17 cellular contexts compared by ENCODE assay signal in genomic region chr20:19813839-19814238, GRCh38. TPM values are rescaled to one million over a fixed set of nuclear protein-coding genes. Genes with fewer than 3 reads are reported as not detected.
DNase-seq lines count a peak whose midpoint lies in the region; ATAC-seq and TF ChIP-seq lines count a peak whose summit lies in the region.
"Had no signal": no experiment of that assay in that cellular context is flagged by ENCODE, and none has a peak within 500 bp of the region (broad histone marks: within the 10 kb centered on the region; RNA-seq: fewer than 3 reads in every experiment).

No MANE protein-coding gene starts in this region.

- TF ChIP-seq CTCF in KMS-11 (conservative IDR thresholded peaks at IDR 0.05; ENCODE audit: low read depth, low read length) = no peak
- peak in 2 of 56 donors; percentile 1 to 15 for TF ChIP-seq CTCF in dorsolateral prefrontal cortex (IDR thresholded peaks at IDR 0.05 in 54 of 56, conservative IDR thresholded peaks at IDR 0.05 in 2 of 56; ENCODE audit: low read depth in 1 of 56, partially characterized antibody in 56 of 56)
- TF ChIP-seq CTCF in nephron progenitor cell (IDR thresholded peaks at IDR 0.05) = no peak
- TF ChIP-seq CTCF in Caco-2 (IDR thresholded peaks at IDR 0.05; ENCODE audit: insufficient read depth in 1 of 2, low read depth in 1 of 2, low read length in 1 of 2, severe bottlenecking in 1 of 2, unreplicated experiment in 1 of 2) = no peak

- 0 out of 2 replicates have a peak overlapping the region, but pooled peaks have one; percentile 87 for H3K4me2 ChIP-seq in KMS-11

- H3K4me3 ChIP-seq in ACC112 (ENCODE audit: low read depth, low read length) = no peak overlapping the region
- no peak overlapping the region for H3K4me3 ChIP-seq in KMS-11 (IDR thresholded peaks at IDR 0.05; ENCODE audit: insufficient read depth, low read depth, low read length)
- peak overlapping the region in 11 of 59 donors; percentile 2 to 33 (median 7) for H3K4me3 ChIP-seq in dorsolateral prefrontal cortex
- H3K4me3 ChIP-seq in Caco-2 (ENCODE audit: low read depth, low read length) = no peak overlapping the region
- H3K4me3 ChIP-seq: body of pancreas had no signal

- H3K9me3 ChIP-seq in Caco-2 = no peaks in the 10 kb centered on the region

- H3K4me1 ChIP-seq in ACC112 (ENCODE audit: control insufficient read depth, insufficient read depth, low read length, unreplicated experiment) (peaks cover 68% of the 10 kb centered on the region), KMS-11 (ENCODE audit: low read depth, poor library complexity, severe bottlenecking) (peaks cover 58% of the 10 kb centered on the region), Caco-2 (no peaks in the 10 kb centered on the region)
- H3K4me1 ChIP-seq: parathyroid adenoma had no signal

- no peak for ATAC-seq in GM21576 (IDR thresholded peaks at IDR 0.05; ENCODE audit: unreplicated experiment)
- ATAC-seq: body of pancreas, HepG2 had no signal

- H3K27me3 ChIP-seq in ACC112 (ENCODE audit: insufficient read depth, low read length) = no peaks in the 10 kb centered on the region
- H3K27me3 ChIP-seq in KMS-11 (ENCODE audit: insufficient read depth, low read depth) = no peaks in the 10 kb centered on the region
- H3K27me3 ChIP-seq in dorsolateral prefrontal cortex = no peaks in the 10 kb centered on the region
- no peaks in the 10 kb centered on the region for H3K27me3 ChIP-seq in Caco-2 (replicated peaks; ENCODE audit: control insufficient read depth, insufficient read depth, low read length)
- H3K27me3 ChIP-seq: body of pancreas had no signal

- H3K36me3 ChIP-seq in ACC112 (ENCODE audit: insufficient read depth, low read length) (0 out of 2 replicates have a peak, but pooled peaks cover under 1% of the 10 kb centered on the region), KMS-11 (ENCODE audit: insufficient read depth) (no peaks in the 10 kb centered on the region), Caco-2 (ENCODE audit: control insufficient read depth, insufficient read depth, low read length) (no peaks in the 10 kb centered on the region; the same call in 1 of the 2 replicates)

- no peak overlapping the region for H3K4me3 Mint-ChIP-seq in nephron progenitor cell
- H3K4me3 Mint-ChIP-seq in Caco-2 (ENCODE audit: unreplicated experiment) = no peak overlapping the region
- H3K4me3 Mint-ChIP-seq: activated T-helper 1 cell treated with anti-CD3 and anti-CD28 coated beads, Interleukin-12 subunit alpha, Interleukin-12 subunit beta, Interleukin-2, Interleukin-4 antibody, amounts not matched to agents 30 ng/mL and 10 ng/mL and 1 ng/mL, durations not matched to agents 14 hours and 24 hours and 36 hours; B cell had no signal

- BruUV-seq in Caco-2 (replicated peaks; lab: Mats Ljungman, UMichigan) = no TSS peak

- H3K27ac Mint-ChIP-seq in nephron progenitor cell = peak overlapping the region; percentile 91
- no peak overlapping the region for H3K27ac Mint-ChIP-seq in Caco-2 (ENCODE audit: unreplicated experiment)
- H3K27ac Mint-ChIP-seq: activated T-helper 1 cell treated with anti-CD3 and anti-CD28 coated beads, Interleukin-12 subunit alpha, Interleukin-12 subunit beta, Interleukin-2, Interleukin-4 antibody, amounts not matched to agents 30 ng/mL and 10 ng/mL and 1 ng/mL, durations not matched to agents 14 hours and 24 hours and 36 hours had no signal

- CTCF ChIA-PET in Caco-2 (lab: Charles Lee) = no interaction called here

- no peaks in the 10 kb centered on the region for H4K20me1 ChIP-seq in KMS-11 (ENCODE audit: insufficient read depth)

- H2AFZ ChIP-seq in ACC112 (ENCODE audit: low read length, unreplicated experiment) = no peak overlapping the region
- no peak overlapping the region for H2AFZ ChIP-seq in KMS-11 (ENCODE audit: low read depth)
- H2AFZ ChIP-seq: parathyroid adenoma had no signal

- intact Hi-C loops in dorsolateral prefrontal cortex (cut with DNase I) = no loop called here
- intact Hi-C loops in Caco-2 (cut with micrococcal nuclease; ENCODE audit: unreplicated experiment) = no loop called here

- no peak for DNase-seq in dorsolateral prefrontal cortex
- no peak for DNase-seq in nephron progenitor cell
- no peak for DNase-seq in NCI-H187 (lab: John Stamatoyannopoulos, UW)
- DNase-seq in DMS 273 (lab: John Stamatoyannopoulos, UW; ENCODE audit: unreplicated experiment) = no peak
- no peak for DNase-seq in Caco-2
- DNase-seq: activated CD4-positive, alpha-beta T cell treated with anti-CD3 and anti-CD28 coated beads, Interleukin-2, amount 50 U/mL, for 4 hours; body of pancreas; NCI-H1417 treated with DMSO at 0.1 percent for 48 hours; NCI-H524; stimulated activated CD4-positive, alpha-beta T cell treated with anti-CD3 and anti-CD28 coated beads, Interleukin-1b, Interleukin-23, amount 100 ng/mL, for 48 hours had no signal

- H3K9me3 Mint-ChIP-seq in nephron progenitor cell (peaks cover 9% of the 10 kb centered on the region), Caco-2 (ENCODE audit: unreplicated experiment) (no peaks in the 10 kb centered on the region)
- H3K9me3 Mint-ChIP-seq: activated T-helper 1 cell treated with anti-CD3 and anti-CD28 coated beads, Interleukin-12 subunit alpha, Interleukin-12 subunit beta, Interleukin-2, Interleukin-4 antibody, amounts not matched to agents 30 ng/mL and 10 ng/mL and 1 ng/mL, durations not matched to agents 14 hours and 24 hours and 36 hours had no signal

- no peak overlapping the region for H3K9ac ChIP-seq in KMS-11
- H3K9ac ChIP-seq: parathyroid adenoma had no signal

- H3K4me1 Mint-ChIP-seq in nephron progenitor cell (peaks cover 44% of the 10 kb centered on the region), Caco-2 (ENCODE audit: low read depth, unreplicated experiment) (no peaks in the 10 kb centered on the region)

- H3K36me3 Mint-ChIP-seq in nephron progenitor cell (ENCODE audit: low read depth) (peaks cover 62% of the 10 kb centered on the region), Caco-2 (ENCODE audit: insufficient read depth, unreplicated experiment) (no peaks in the 10 kb centered on the region)

- H3K27me3 Mint-ChIP-seq in nephron progenitor cell (ENCODE audit: low read depth, poor library complexity) (peaks cover 2% of the 10 kb centered on the region), Caco-2 (ENCODE audit: insufficient read depth, unreplicated experiment) (no peaks in the 10 kb centered on the region)
- H3K27me3 Mint-ChIP-seq: B cell had no signal

- H3K27ac ChIP-seq in ACC112 (ENCODE audit: low read depth, low read length) = peak overlapping the region; percentile 100
- H3K27ac ChIP-seq in KMS-11 = no peak overlapping the region
- H3K27ac ChIP-seq in dorsolateral prefrontal cortex = peak overlapping the region in 56 of 59 donors; percentile 1 to 88 (median 73)
- H3K27ac ChIP-seq: body of pancreas, parathyroid adenoma had no signal

- POLR2A ChIA-PET in Caco-2 (lab: Charles Lee) = no interaction called here

- H3K79me2 ChIP-seq in ACC112 (ENCODE audit: control insufficient read depth, insufficient read depth, low read length, unreplicated experiment) (no peaks in the 10 kb centered on the region), KMS-11 (ENCODE audit: insufficient read depth, low read depth) (no peaks in the 10 kb centered on the region)

RNA-seq across cellular contexts. Expression of gene RIN2, which starts 55.8 kb away (rescaled TPM):
- total RNA-seq in dorsolateral prefrontal cortex = 10 to 100 TPM; 25.8 to 95.7 (median 45.8) TPM
- 35.2 and 36.7 TPM in 2 replicates for total RNA-seq in Caco-2 (2022)
- total RNA-seq: activated T-helper 1 cell treated with anti-CD3 and anti-CD28 coated beads, Interleukin-12 subunit alpha, Interleukin-12 subunit beta, Interleukin-2, Interleukin-4 antibody, amounts not matched to agents 30 ng/mL and 10 ng/mL and 1 ng/mL, durations not matched to agents 14 hours and 24 hours and 36 hours had no signal
